ENCODE assay signal across 10 cellular contexts in genomic region chr1:206739411-206740076, GRCh38. TPM values are rescaled to one million over a fixed set of nuclear protein-coding genes. Genes with fewer than 3 reads are reported as not detected.
DNase-seq lines count a peak whose midpoint lies in the region; ATAC-seq lines count a peak whose summit lies in the region.
"Had no signal": no experiment of that assay in that cellular context is flagged by ENCODE, and none has a peak within 500 bp of the region (broad histone marks: within the 10 kb centered on the region; RNA-seq: fewer than 3 reads in every experiment).

No MANE protein-coding gene starts in this region.

- ATAC-seq in GM19328 (IDR thresholded peaks at IDR 0.05; ENCODE audit: unreplicated experiment) (peak; percentile 72), HG03139 (IDR thresholded peaks at IDR 0.05; ENCODE audit: unreplicated experiment) (peak; percentile 85), T-helper 17 cell (peak; percentile 12)

- no peaks in the 10 kb centered on the region for H3K27me3 Mint-ChIP-seq in T-helper 17 cell

- no peaks in the 10 kb centered on the region for H3K9me3 ChIP-seq in T-helper 17 cell (ENCODE audit: control insufficient read depth, low read length, poor library complexity, severe bottlenecking)

- peaks cover 67% of the 10 kb centered on the region for H3K4me1 Mint-ChIP-seq in T-helper 17 cell

- H3K4me3 Mint-ChIP-seq in T-helper 17 cell, result peak overlapping the region; percentile 78

- peak overlapping the region; percentile 98 for H3K27ac Mint-ChIP-seq in T-helper 17 cell

- DNase-seq in EL (peak; percentile 69), T-helper 17 cell (no peak), pons (ENCODE audit: low spot score) (peak; percentile 71), T-helper 9 cell (no peak), midbrain (lab: John Stamatoyannopoulos, UW) (no peak)
- no peak for DNase-seq in activated effector memory CD4-positive, alpha-beta T cell treated with Interleukin-2 at 50 U/mL for 16 hours

- H3K36me3 Mint-ChIP-seq in T-helper 17 cell (ENCODE audit: low read depth), result no peaks in the 10 kb centered on the region

RNA-seq across cellular contexts. Expression of gene IL19, which starts 31.0 kb away (rescaled TPM):
- not detected for total RNA-seq in T-helper 17 cell
- total RNA-seq: endothelial cell of umbilical vein, HT1080 had no signal

RNA-seq across cellular contexts. Expression of gene IL10, which starts 32.8 kb away (rescaled TPM):
- under 1 TPM; 0.20 to 0.76 TPM for total RNA-seq in T-helper 17 cell
- total RNA-seq: endothelial cell of umbilical vein, HT1080 had no signal

RNA-seq across cellular contexts. Expression of gene MAPKAPK2, which starts 54.8 kb away (rescaled TPM):
- 100 to 1,000 TPM; 181 to 182 TPM for total RNA-seq in T-helper 17 cell

Comparison
In these comparisons a context has a peak if more than half of its experiments do, and no peak if none do; other contexts are left out.
1. DNase-seq: peak in EL (single experiment) and pons (single experiment); none in T-helper 17 cell (0 of 3), T-helper 9 cell (single experiment), midbrain (single experiment) and activated effector memory CD4-positive, alpha-beta T cell treated with Interleukin-2 at 50 U/mL for 16 hours (single experiment).
2. ATAC-seq: peak in every context shown above with its lines; median percentile 85 in HG03139; 72 in GM19328; 12 in T-helper 17 cell.